ENCODE assay signal across 5 cellular contexts in the genomic region with DNA sequence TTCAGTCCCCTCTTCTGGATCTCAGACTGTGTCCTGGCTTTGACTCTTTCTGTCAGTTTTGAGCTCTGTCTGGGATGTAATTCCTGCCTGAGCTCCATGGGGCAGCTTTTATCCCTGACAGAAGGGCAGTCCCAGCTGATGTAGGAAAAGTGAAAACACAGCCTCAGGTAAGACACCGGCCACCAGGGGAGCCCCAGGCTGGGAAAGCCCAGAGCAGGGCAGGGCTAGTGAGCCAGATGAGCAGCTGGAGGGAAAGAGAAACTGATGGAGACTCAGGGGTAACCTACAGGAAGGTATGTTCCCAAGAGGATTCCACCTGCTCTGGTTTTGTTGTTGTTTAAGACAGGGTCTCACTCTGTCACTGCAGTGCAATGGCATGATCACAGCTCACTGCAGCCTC. TPM values are rescaled to one million over a fixed set of nuclear protein-coding genes. Genes with fewer than 3 reads are reported as not detected.
"Had no signal": no experiment of that assay in that cellular context is flagged by ENCODE, and none has a peak within 500 bp of the region (broad histone marks: within the 10 kb centered on the region; RNA-seq: fewer than 3 reads in every experiment).

No MANE protein-coding gene starts in this region.

RNA-seq across cellular contexts. Expression of a gene that starts 0.4 kb away (rescaled TPM):
- total RNA-seq: activated T-helper 2 cell treated with anti-CD3 and anti-CD28 coated beads, Interferon-gamma antibody, Interleukin-2, Interleukin-4, amounts not matched to agents 10 μg/mL and 5 μg/mL and 100 μg/mL, durations not matched to agents 14 hours and 24 hours and 36 hours; glomerular endothelial cell; lower lobe of right lung; urinary bladder had no signal
- polyA plus RNA-seq: urinary bladder had no signal

RNA-seq across cellular contexts. Expression of a gene that starts 3.5 kb away (rescaled TPM):
- total RNA-seq: activated T-helper 2 cell treated with anti-CD3 and anti-CD28 coated beads, Interferon-gamma antibody, Interleukin-2, Interleukin-4, amounts not matched to agents 10 μg/mL and 5 μg/mL and 100 μg/mL, durations not matched to agents 14 hours and 24 hours and 36 hours; glomerular endothelial cell; lower lobe of right lung; urinary bladder had no signal
- polyA plus RNA-seq: urinary bladder had no signal

RNA-seq across cellular contexts. Expression of a gene that starts 23.0 kb away (rescaled TPM):
- total RNA-seq: activated T-helper 2 cell treated with anti-CD3 and anti-CD28 coated beads, Interferon-gamma antibody, Interleukin-2, Interleukin-4, amounts not matched to agents 10 μg/mL and 5 μg/mL and 100 μg/mL, durations not matched to agents 14 hours and 24 hours and 36 hours; glomerular endothelial cell; lower lobe of right lung; urinary bladder had no signal
- polyA plus RNA-seq: urinary bladder had no signal

RNA-seq across cellular contexts. Expression of a gene that starts 41.1 kb away (rescaled TPM):
- total RNA-seq: activated T-helper 2 cell treated with anti-CD3 and anti-CD28 coated beads, Interferon-gamma antibody, Interleukin-2, Interleukin-4, amounts not matched to agents 10 μg/mL and 5 μg/mL and 100 μg/mL, durations not matched to agents 14 hours and 24 hours and 36 hours; glomerular endothelial cell; lower lobe of right lung; urinary bladder had no signal
- polyA plus RNA-seq: thymus, urinary bladder had no signal

RNA-seq across cellular contexts. Expression of a gene that starts 48.4 kb away (rescaled TPM):
- total RNA-seq: activated T-helper 2 cell treated with anti-CD3 and anti-CD28 coated beads, Interferon-gamma antibody, Interleukin-2, Interleukin-4, amounts not matched to agents 10 μg/mL and 5 μg/mL and 100 μg/mL, durations not matched to agents 14 hours and 24 hours and 36 hours; glomerular endothelial cell had no signal
